20 cellular contexts compared by ENCODE assay signal in genomic region chr5:133708451-133708850, GRCh38.
A peak's percentile ranks its signal among the peaks of the same experiment; 100 is the strongest.
DNase-seq lines count a peak whose midpoint lies in the region; ATAC-seq and TF ChIP-seq lines count a peak whose summit lies in the region.
"Had no signal": no experiment of that assay in that cellular context is flagged by ENCODE, and none has a peak within 500 bp of the region (broad histone marks: within the 10 kb centered on the region; RNA-seq: fewer than 3 reads in every experiment).

No MANE protein-coding gene starts in this region.

- DNase-seq in G401 (ENCODE audit: low spot score), result peak; percentile 11
- DNase-seq in SJCRH30, result peak; percentile 15 to 33
- peak; percentile 63 for DNase-seq in kidney tubule cell (ENCODE audit: low spot score)
- DNase-seq in stimulated activated CD8-positive, alpha-beta memory T cell treated with anti-CD3 and anti-CD28 coated beads, Interleukin-4, amount 100 ng/mL, for 48 hours, result peak; percentile 15
- no peak for DNase-seq in lower lobe of right lung
- no peak for DNase-seq in activated T-cell treated with anti-CD3 and anti-CD28 coated beads, Interleukin-2, amount 50 U/mL, for 4 hours
- DNase-seq in activated T-cell treated with anti-CD3 and anti-CD28 coated beads for 4 hours, result no peak
- DNase-seq: ACHN, COR-L47, GM23248, HCEC 1CT, IMR-90, NCI-H1417 treated with DMSO at 0.1 percent for 48 hours, NCI-H2029, NCI-H526 treated with DMSO at 0.1 percent for 48 hours, Peyer's patch had no signal

- TF ChIP-seq CTCF in lower lobe of right lung (IDR thresholded peaks at IDR 0.05), result no peak

- H3K36me3 ChIP-seq in SJCRH30 (no peaks in the 10 kb centered on the region), lower lobe of right lung (no peaks in the 10 kb centered on the region)
- H3K36me3 ChIP-seq: Peyer's patch had no signal

- H3K27me3 ChIP-seq in SJCRH30 (no peaks in the 10 kb centered on the region), lower lobe of right lung (ENCODE audit: low read depth) (no peaks in the 10 kb centered on the region)
- H3K27me3 ChIP-seq: Peyer's patch had no signal

- no peaks in the 10 kb centered on the region for H3K36me3 Mint-ChIP-seq in activated T-cell treated with anti-CD3 and anti-CD28 coated beads, Interleukin-2, amount 50 U/mL, for 4 hours (ENCODE audit: insufficient read depth)
- H3K36me3 Mint-ChIP-seq: CD14-positive monocyte had no signal

- H3K9me3 Mint-ChIP-seq in activated T-cell treated with anti-CD3 and anti-CD28 coated beads, Interleukin-2, amount 50 U/mL, for 4 hours, result no peaks in the 10 kb centered on the region

- H3K4me1 ChIP-seq in SJCRH30, result peaks cover 17% of the 10 kb centered on the region
- peaks cover 7% of the 10 kb centered on the region for H3K4me1 ChIP-seq in lower lobe of right lung
- H3K4me1 ChIP-seq: Peyer's patch had no signal

- intact Hi-C loops in lower lobe of right lung (cut with DNase I), result no loop called here

- H3K4me3 ChIP-seq in SJCRH30 (no peak overlapping the region), lower lobe of right lung (no peak overlapping the region)
- H3K4me3 ChIP-seq: GM12878, GM23248, Peyer's patch had no signal

- H3K27me3 Mint-ChIP-seq in activated T-cell treated with anti-CD3 and anti-CD28 coated beads, Interleukin-2, amount 50 U/mL, for 4 hours (ENCODE audit: low read depth), result peaks cover 2% of the 10 kb centered on the region

- in situ Hi-C loops in G401 (cut with HindIII; ENCODE audit: low sequenced_read_pairs), result no loop called here

- H3K9me3 ChIP-seq in SJCRH30 (replicated peaks) (no peaks in the 10 kb centered on the region), lower lobe of right lung (no peaks in the 10 kb centered on the region)
- H3K9me3 ChIP-seq: Peyer's patch had no signal

- H3K4me3 Mint-ChIP-seq in activated T-cell treated with anti-CD3 and anti-CD28 coated beads, Interleukin-2, amount 50 U/mL, for 4 hours, result no peak overlapping the region
- H3K4me3 Mint-ChIP-seq: CD14-positive monocyte had no signal

- no peak for ATAC-seq in lower lobe of right lung
- no peak for ATAC-seq in activated T-cell treated with anti-CD3 and anti-CD28 coated beads, Interleukin-2, amount 50 U/mL, for 4 hours
- ATAC-seq: GM12878, Right ventricle myocardium inferior had no signal

- no peak overlapping the region for H3K27ac ChIP-seq in SJCRH30
- H3K27ac ChIP-seq in lower lobe of right lung, result no peak overlapping the region
- H3K27ac ChIP-seq: GM23248, HL-60, Peyer's patch had no signal

- H3K4me1 Mint-ChIP-seq in activated T-cell treated with anti-CD3 and anti-CD28 coated beads, Interleukin-2, amount 50 U/mL, for 4 hours (ENCODE audit: low read depth), result no peaks in the 10 kb centered on the region
- H3K4me1 Mint-ChIP-seq: CD14-positive monocyte had no signal

Comparison
In these comparisons a context has a peak if more than half of its experiments do, and no peak if none do; other contexts are left out.
1. DNase-seq: peak in G401 (single experiment), SJCRH30 (2 of 2), kidney tubule cell (single experiment) and stimulated activated CD8-positive, alpha-beta memory T cell treated with anti-CD3 and anti-CD28 coated beads, Interleukin-4, amount 100 ng/mL, for 48 hours (single experiment); none in lower lobe of right lung (single experiment), activated T-cell treated with anti-CD3 and anti-CD28 coated beads, Interleukin-2, amount 50 U/mL, for 4 hours (single experiment) and activated T-cell treated with anti-CD3 and anti-CD28 coated beads for 4 hours (single experiment).